ENCODE assay signal across 24 cellular contexts in genomic region chr4:155339999-155340398, GRCh38. TPM values are rescaled to one million over a fixed set of nuclear protein-coding genes. Genes with fewer than 3 reads are reported as not detected.
DNase-seq lines count a peak whose midpoint lies in the region; ATAC-seq, FAIRE-seq and TF ChIP-seq lines count a peak whose summit lies in the region.
"Had no signal": no experiment of that assay in that cellular context is flagged by ENCODE, and none has a peak within 500 bp of the region (broad histone marks: within the 10 kb centered on the region; RNA-seq: fewer than 3 reads in every experiment).

No MANE protein-coding gene starts in this region.

- no peak for TF ChIP-seq RAD21 in A549 (conservative IDR thresholded peaks at IDR 0.05 in 1 of 2, IDR thresholded peaks at IDR 0.05 in 1 of 2)

- ATAC-seq in A549 (peak; percentile 64 to 72), PC-3 (no peak), HG03139 (IDR thresholded peaks at IDR 0.05; ENCODE audit: unreplicated experiment) (no peak)
- ATAC-seq: GM12878 had no signal

- H3K4me3 ChIP-seq in A549 (0 out of 3 replicates have a peak overlapping the region, but pooled peaks have one; percentile 5), PC-3 (ENCODE audit: low read length) (no peak overlapping the region)
- H3K4me3 ChIP-seq: BLaER1, GM12878 had no signal

- H4K20me1 ChIP-seq in PC-3 (ENCODE audit: low read length): no peaks in the 10 kb centered on the region
- H4K20me1 ChIP-seq: BLaER1 had no signal

- no peak overlapping the region for H3K9ac ChIP-seq in PC-3 (ENCODE audit: low read length)
- H3K9ac ChIP-seq: BLaER1 had no signal

- TF ChIP-seq CTCF in A549 (IDR thresholded peaks at IDR 0.05): no peak
- no peak for TF ChIP-seq CTCF in PC-3 (conservative IDR thresholded peaks at IDR 0.05; ENCODE audit: low read depth, low read length)

- no peak overlapping the region for H2AFZ ChIP-seq in PC-3 (ENCODE audit: low read length)

- H3K79me2 ChIP-seq in PC-3 (ENCODE audit: low read length): no peaks in the 10 kb centered on the region

- H3K9me3 ChIP-seq in A549 (peaks cover 14% of the 10 kb centered on the region; the same call in 2 of the 3 replicates), PC-3 (ENCODE audit: low read length) (no peaks in the 10 kb centered on the region)
- H3K9me3 ChIP-seq: BE2C had no signal

- TF ChIP-seq POLR2A in A549 (IDR thresholded peaks at IDR 0.05; ENCODE audit: low read length): no peak

- H3K27ac ChIP-seq in A549 (peak overlapping the region; percentile 81 to 83), PC-3 (ENCODE audit: low read length) (0 out of 2 replicates have a peak overlapping the region, but pooled peaks have one; percentile 43)
- H3K27ac ChIP-seq: 22Rv1, BLaER1 had no signal

- H3K27me3 ChIP-seq in PC-3 (ENCODE audit: low read length): no peaks in the 10 kb centered on the region
- H3K27me3 ChIP-seq: BE2C, BLaER1 had no signal

- H3F3A ChIP-seq in PC-3 (ENCODE audit: low read length, unreplicated experiment): peaks cover 4% of the 10 kb centered on the region

- peak overlapping the region; percentile 82 for H3K4me2 ChIP-seq in A549
- no peak overlapping the region; the same call in 1 of the 2 replicates for H3K4me2 ChIP-seq in PC-3 (ENCODE audit: low read length)
- H3K4me2 ChIP-seq: BLaER1 had no signal

- intact Hi-C loops in PC-3 (cut with micrococcal nuclease): no loop called here

- H3K36me3 ChIP-seq in PC-3 (ENCODE audit: low read depth, low read length): no peaks in the 10 kb centered on the region
- H3K36me3 ChIP-seq: BE2C, BLaER1 had no signal

- peak; percentile 1 to 35 for DNase-seq in A549 (ENCODE audit: low read depth in 1 of 2, low spot score in 1 of 2)
- no peak for DNase-seq in PC-3
- peak; percentile 35 for DNase-seq in cerebellar cortex (ENCODE audit: low spot score)
- no peak for DNase-seq in H4 (ENCODE audit: low spot score)
- no peak for DNase-seq in NAMALWA (ENCODE audit: low spot score)
- DNase-seq: BE2C; C1 segment of cervical spinal cord; CD4-positive, alpha-beta memory T cell; CD4-positive, CD25-positive, alpha-beta regulatory T cell; CD8-positive, alpha-beta memory T cell; COR-L47; DMS 273 treated with DMSO at 0.1 percent for 48 hours; DMS153; DMS79; DND-41; EL; GDM1 had no signal

- peaks cover 45% of the 10 kb centered on the region for H3K4me1 ChIP-seq in A549
- H3K4me1 ChIP-seq in PC-3 (ENCODE audit: insufficient read depth, low read length): peaks cover 26% of the 10 kb centered on the region
- H3K4me1 ChIP-seq: BLaER1 had no signal

- CTCF ChIA-PET in A549 (lab: Yijun Ruan, JAX) (interaction anchor here (0.6 to 1.2 kb wide), 4 partner anchors 17 to 405 kb away, joined by 3 to 4 read pairs (median 3); no protein-coding TSS in a partner anchor), PC-3 (lab: Charles Lee) (no interaction called here)

- 8% methylated on average over 2 of the region's 6 CpGs for WGBS in A549 (ENCODE audit: missing lambda C conversion rate)

- BruUV-seq in PC-3 (replicated peaks; lab: Mats Ljungman, UMichigan): no TSS peak

- POLR2A ChIA-PET in A549 (lab: Yijun Ruan, JAX): no interaction called here
- POLR2A ChIA-PET in PC-3 (lab: Charles Lee; ENCODE audit: unreplicated experiment): no interaction called here

- H3K9me2 ChIP-seq in PC-3 (replicated peaks; ENCODE audit: low read length): no peaks in the 10 kb centered on the region

- FAIRE-seq in A549 (lab: Jason Lieb, UNC): no peak
- FAIRE-seq: GM12878, GM12892, GM18507 had no signal

- no peak for TF ChIP-seq EP300 in A549 (IDR thresholded peaks at IDR 0.05)

TF ChIP-seq in A549, 52 proteins besides CTCF, POLR2A, EP300 and RAD21:
- TF ChIP-seq ZSCAN20 (CRISPR knock-in tag; IDR thresholded peaks at IDR 0.05) (no peak), EHF (CRISPR knock-in tag; IDR thresholded peaks at IDR 0.05) (no peak), HES2 (IDR thresholded peaks at IDR 0.05) (no peak), ZC3H11A (IDR thresholded peaks at IDR 0.05) (no peak), HOXA7 (CRISPR knock-in tag; IDR thresholded peaks at IDR 0.05) (no peak), JUN (IDR thresholded peaks at IDR 0.05) (peak; percentile 6 to 15; a peak in 1 of 5 replicates), CEBPB (IDR thresholded peaks at IDR 0.05) (no peak), CHD2 (IDR thresholded peaks at IDR 0.05; ENCODE audit: low read length, partially characterized antibody) (no peak), TFCP2L1 (CRISPR knock-in tag; IDR thresholded peaks at IDR 0.05) (no peak), NFE2L2 (conservative IDR thresholded peaks at IDR 0.05; ENCODE audit: low read length) (no peak), FOXS1 (CRISPR knock-in tag; IDR thresholded peaks at IDR 0.05) (no peak), KDM1A (IDR thresholded peaks at IDR 0.05; ENCODE audit: low read depth) (no peak), EHMT2 (IDR thresholded peaks at IDR 0.05; ENCODE audit: low read depth) (peak; percentile 89; the same call in 1 of the 2 replicates)

RNA-seq across cellular contexts. Expression of gene MAP9, which starts 36.8 kb away (rescaled TPM):
- polyA plus RNA-seq in A549 (2011; rRNA removed): 11.4 and 18.1 TPM in 2 replicates
- polyA plus RNA-seq in A549 (2012; cell fraction: cytosol; rRNA removed): 1.6 and 1.7 TPM in 2 replicates
- 1.8 and 2.2 TPM in 2 replicates for polyA plus RNA-seq in A549 (2012; cell fraction: nucleus; rRNA removed)
- polyA plus RNA-seq in A549 (2017; fragmentation: RNase III; extraction: RNeasy Plus Mini Kit Qiagen cat#74134 plus additional on column Dnase treatment): 8.2 to 8.8 TPM (median 8.7 TPM) in 3 replicates
- polyA minus RNA-seq in A549 (2011; rRNA and poly(A)+ RNA removed): 2.9 and 3.6 TPM in 2 replicates
- total RNA-seq in PC-3 (2014; rRNA removed): 3.6 and 10.6 TPM in 2 replicates
- 9.9 and 15.2 TPM in 2 replicates for total RNA-seq in H4 (2014; rRNA removed; shearing (Covaris generic))
- polyA plus RNA-seq: CD14-positive monocyte had no signal

Comparison
In these comparisons a context has a peak if more than half of its experiments do, and no peak if none do; other contexts are left out.
1. ATAC-seq: peak in A549 (2 of 2); none in PC-3 (single experiment) and HG03139 (single experiment).
2. DNase-seq: peak in A549 (2 of 2) and cerebellar cortex (single experiment); none in PC-3 (single experiment), H4 (single experiment) and NAMALWA (single experiment).